Comparison of ENCODE assay signal across 19 cellular contexts in the genomic region with DNA sequence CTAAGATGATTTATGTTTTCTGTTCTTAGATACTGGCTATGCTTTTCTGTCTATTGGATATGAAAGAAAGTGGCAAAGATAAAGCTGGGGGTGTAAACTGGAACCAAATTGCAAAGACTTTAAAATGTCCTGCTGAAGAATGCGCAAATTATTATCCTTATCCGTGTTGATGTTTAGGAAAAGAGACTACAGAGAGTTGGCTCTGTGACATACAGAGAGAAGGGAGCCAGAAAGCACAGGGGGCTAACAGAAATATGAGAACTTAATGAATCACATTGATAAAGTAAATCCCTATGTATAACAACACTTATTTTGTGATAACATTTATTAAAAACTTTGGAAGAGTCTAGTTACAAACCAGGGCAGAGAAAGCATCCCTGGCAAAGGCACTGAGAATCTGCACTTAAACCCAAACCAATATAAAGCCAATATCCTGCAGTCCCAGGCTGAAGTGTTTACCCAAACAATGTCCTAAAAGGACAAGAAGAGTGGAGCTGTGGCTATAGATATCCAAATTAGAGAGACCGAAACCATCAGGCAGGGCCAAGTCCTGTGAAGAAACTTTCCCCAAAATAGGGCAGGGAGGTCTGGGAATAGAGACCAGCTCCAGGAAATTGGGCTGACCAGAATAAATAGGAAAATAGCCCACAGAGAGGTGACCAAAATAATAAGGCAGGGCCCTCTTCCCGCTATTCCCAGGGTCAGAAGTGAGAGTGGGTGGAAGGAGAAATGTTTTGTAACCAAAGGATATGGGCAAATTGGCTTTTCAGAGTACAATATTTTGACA. TPM values are rescaled to one million over a fixed set of nuclear protein-coding genes. Genes with fewer than 3 reads are reported as not detected.
"Had no signal": no experiment of that assay in that cellular context is flagged by ENCODE, and none has a peak within 500 bp of the region (broad histone marks: within the 10 kb centered on the region; RNA-seq: fewer than 3 reads in every experiment).

No MANE protein-coding gene starts in this region.

- ATAC-seq: activated T-cell treated with anti-CD3 and anti-CD28 coated beads, Interleukin-2, amount 50 U/mL, for 4 hours; SK-N-SH treated with all-trans-retinoic acid at 6 μM for 48 hours; T-cell had no signal

- DNase-seq: activated CD4-positive, alpha-beta T cell treated with anti-CD3 and anti-CD28 coated beads for 4 hours; activated CD4-positive, alpha-beta T cell treated with anti-CD3 and anti-CD28 coated beads, Interleukin-2, amount 50 U/mL, for 48 hours; activated CD4-positive, CD25-positive, alpha-beta regulatory T cell; activated CD8-positive, alpha-beta memory T cell treated with anti-CD3 and anti-CD28 coated beads, Interleukin-2, amount 50 U/mL, for 48 hours; activated naive CD4-positive, alpha-beta T cell; activated T-cell treated with anti-CD3 and anti-CD28 coated beads, Interleukin-2, amount 50 U/mL, for 4 hours; foreskin fibroblast; immature natural killer cell; kidney glomerular epithelial cell; mesenchymal stem cell; nucleus accumbens; stimulated activated CD4-positive, alpha-beta T cell treated with anti-CD3 and anti-CD28 coated beads, Interleukin-2, amount 100 ng/mL, for 48 hours; stimulated activated CD8-positive, alpha-beta memory T cell treated with anti-CD3 and anti-CD28 coated beads, Interleukin-4, amount 100 ng/mL, for 48 hours; stimulated activated naive CD4-positive, alpha-beta T cell treated with Interleukin-2 at 50 U/mL for 16 hours; T-cell had no signal

RNA-seq across cellular contexts. Expression of gene BTLA, which starts 45.0 kb away (rescaled TPM):
- total RNA-seq: bronchial epithelial cell, epithelial cell of proximal tubule, glomerular endothelial cell had no signal
